8 cellular contexts compared by ENCODE assay signal in genomic region chr4:57426779-57427395, GRCh38.
DNase-seq lines count a peak whose midpoint lies in the region; TF ChIP-seq lines count a peak whose summit lies in the region.

No MANE protein-coding gene starts in this region.

- TF ChIP-seq CTCF in SU-DHL-6 (IDR thresholded peaks at IDR 0.05; ENCODE audit: insufficient read depth, low read length, poor library complexity, severe bottlenecking) (peak; percentile 42), epithelial cell of proximal tubule (conservative IDR thresholded peaks at IDR 0.05; ENCODE audit: low read depth, low read length) (peak; percentile 99), uterus (IDR thresholded peaks at IDR 0.05) (peak; percentile 20 to 38 (median 26))

- no peak overlapping the region for H3K4me3 ChIP-seq in SU-DHL-6 (ENCODE audit: insufficient read depth, low read length, poor library complexity, severe bottlenecking)
- H3K4me3 ChIP-seq in epithelial cell of proximal tubule (ENCODE audit: low read depth, low read length): no peak overlapping the region
- H3K4me3 ChIP-seq in uterus: no peak overlapping the region

- H3K9ac ChIP-seq in SU-DHL-6 (ENCODE audit: low read length): no peak overlapping the region

- no peaks in the 10 kb centered on the region for H3F3A ChIP-seq in SU-DHL-6 (ENCODE audit: insufficient read depth)

- no peaks in the 10 kb centered on the region for H3K27me3 Mint-ChIP-seq in activated naive CD4-positive, alpha-beta T cell treated with anti-CD3 and anti-CD28 coated beads, Interleukin-2, amount 10 ng/mL, durations not matched to agents 7 days and 5 days

- no peak overlapping the region for H3K4me2 ChIP-seq in SU-DHL-6 (ENCODE audit: low read depth, low read length, poor library complexity, severe bottlenecking)

- H3K79me2 ChIP-seq in SU-DHL-6 (ENCODE audit: insufficient read depth, low read length): no peaks in the 10 kb centered on the region

- H3K27me3 ChIP-seq in SU-DHL-6 (ENCODE audit: low read length) (no peaks in the 10 kb centered on the region), uterus (no peaks in the 10 kb centered on the region)

- no peaks in the 10 kb centered on the region for H3K9me3 ChIP-seq in SU-DHL-6 (ENCODE audit: insufficient read depth, low read length)
- H3K9me3 ChIP-seq in uterus: no peaks in the 10 kb centered on the region

- H3K9me3 Mint-ChIP-seq in activated naive CD4-positive, alpha-beta T cell treated with anti-CD3 and anti-CD28 coated beads, Interleukin-2, amount 10 ng/mL, durations not matched to agents 7 days and 5 days: no peaks in the 10 kb centered on the region

- CTCF ChIA-PET in activated naive CD4-positive, alpha-beta T cell treated with anti-CD3 and anti-CD28 coated beads, Interleukin-2, amount 10 ng/mL, durations not matched to agents 7 days and 5 days (lab: Charles Lee): interaction anchor here (0.7 to 2.1 kb wide), 5 partner anchors 8 to 263 kb away, joined by 3 to 7 read pairs (median 3); no protein-coding TSS in a partner anchor

- no peaks in the 10 kb centered on the region for H3K36me3 Mint-ChIP-seq in activated naive CD4-positive, alpha-beta T cell treated with anti-CD3 and anti-CD28 coated beads, Interleukin-2, amount 10 ng/mL, durations not matched to agents 7 days and 5 days

- no peaks in the 10 kb centered on the region for H3K4me1 ChIP-seq in uterus

- DNase-seq in activated naive CD4-positive, alpha-beta T cell treated with anti-CD3 and anti-CD28 coated beads, Interleukin-2, amount 10 ng/mL, durations not matched to agents 7 days and 5 days: peak; percentile 60
- DNase-seq in activated naive CD4-positive, alpha-beta T cell treated with Interleukin-2 at 50 U/mL for 16 hours: no peak
- DNase-seq in HCEC 1CT (peak; percentile 32), MV-4-11 (lab: John Stamatoyannopoulos, UW) (peak; percentile 52), epithelial cell of proximal tubule (ENCODE audit: low read depth) (no peak), mucosa of gallbladder (ENCODE audit: low spot score) (peak; percentile 75), uterus (peak in 1 of 2 donors; percentile 20)

- TF ChIP-seq POLR2A in uterus (IDR thresholded peaks at IDR 0.05): no peak

- intact Hi-C loops in uterus (cut with DNase I; ENCODE audit: low total_unique reads): no loop called here

- H3K9me2 ChIP-seq in SU-DHL-6 (replicated peaks; ENCODE audit: insufficient read depth, low read length): no peaks in the 10 kb centered on the region

- H3K4me3 Mint-ChIP-seq in activated naive CD4-positive, alpha-beta T cell treated with anti-CD3 and anti-CD28 coated beads, Interleukin-2, amount 10 ng/mL, durations not matched to agents 7 days and 5 days: no peak overlapping the region

- no peak overlapping the region for H3K27ac ChIP-seq in SU-DHL-6 (ENCODE audit: low read depth, low read length)
- no peak overlapping the region for H3K27ac ChIP-seq in uterus

- no peaks in the 10 kb centered on the region for H4K20me1 ChIP-seq in SU-DHL-6 (ENCODE audit: low read depth, low read length)

- H3K27ac Mint-ChIP-seq in activated naive CD4-positive, alpha-beta T cell treated with anti-CD3 and anti-CD28 coated beads, Interleukin-2, amount 10 ng/mL, durations not matched to agents 7 days and 5 days: no peak overlapping the region

- H3K36me3 ChIP-seq in SU-DHL-6 (ENCODE audit: low read length) (no peaks in the 10 kb centered on the region), uterus (no peaks in the 10 kb centered on the region)

- H2AFZ ChIP-seq in SU-DHL-6 (ENCODE audit: low read depth, low read length, severe bottlenecking): no peak overlapping the region

- no peaks in the 10 kb centered on the region for H3K4me1 Mint-ChIP-seq in activated naive CD4-positive, alpha-beta T cell treated with anti-CD3 and anti-CD28 coated beads, Interleukin-2, amount 10 ng/mL, durations not matched to agents 7 days and 5 days

Comparison
In these comparisons a context has a peak if more than half of its experiments do, and no peak if none do; other contexts are left out.
1. DNase-seq: peak in activated naive CD4-positive, alpha-beta T cell treated with anti-CD3 and anti-CD28 coated beads, Interleukin-2, amount 10 ng/mL, durations not matched to agents 7 days and 5 days (single experiment), HCEC 1CT (single experiment), MV-4-11 (single experiment) and mucosa of gallbladder (single experiment); none in activated naive CD4-positive, alpha-beta T cell treated with Interleukin-2 at 50 U/mL for 16 hours (single experiment) and epithelial cell of proximal tubule (single experiment).
2. CTCF ChIP-seq: peak in every context shown above with its lines; median percentile 99 in epithelial cell of proximal tubule; 42 in SU-DHL-6; 26 in uterus.